ENCODE assay signal across 2 cellular contexts in the genomic region with DNA sequence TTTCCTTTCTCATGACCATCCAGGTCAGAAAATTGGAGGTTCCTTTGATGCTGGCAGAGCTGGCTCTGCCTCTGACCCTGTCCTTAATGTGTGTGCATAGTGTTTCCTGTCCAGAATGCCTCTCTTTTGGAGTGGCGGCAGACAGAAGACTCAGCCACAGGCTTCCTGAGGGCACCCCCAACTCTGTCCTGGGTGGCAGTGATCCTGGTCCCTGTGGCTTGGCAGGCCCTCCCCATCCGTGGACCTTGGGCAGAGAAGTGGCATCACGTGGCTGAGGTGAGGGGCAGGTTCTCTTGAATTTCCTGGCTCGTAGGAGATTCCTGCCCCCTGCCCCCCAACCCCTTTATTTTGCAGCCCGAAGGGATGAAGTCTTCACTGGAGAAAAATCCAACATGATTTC.
A peak's percentile ranks its signal among the peaks of the same experiment; 100 is the strongest.
TF ChIP-seq lines count a peak whose summit lies in the region.

No MANE protein-coding gene starts in this region.

TF ChIP-seq in IMR-90, 13 proteins besides CTCF, POLR2A, EP300 and RAD21:
- 0 out of 2 replicates have a peak, but pooled peaks have one; percentile 2 for TF ChIP-seq CHD1 (IDR thresholded peaks at IDR 0.05; ENCODE audit: low read depth, low read length)
- TF ChIP-seq FOS (IDR thresholded peaks at IDR 0.05; ENCODE audit: low read depth, low read length), result no peak

TF ChIP-seq in endothelial cell of umbilical vein, 7 proteins besides CTCF, POLR2A, EP300 and RAD21:
- TF ChIP-seq, protein P1, sequence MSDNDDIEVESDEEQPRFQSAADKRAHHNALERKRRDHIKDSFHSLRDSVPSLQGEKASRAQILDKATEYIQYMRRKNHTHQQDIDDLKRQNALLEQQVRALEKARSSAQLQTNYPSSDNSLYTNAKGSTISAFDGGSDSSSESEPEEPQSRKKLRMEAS (IDR thresholded peaks at IDR 0.05; ENCODE audit: insufficient read depth, insufficient read length), result no peak
